11 cellular contexts compared by ENCODE assay signal in the genomic region with DNA sequence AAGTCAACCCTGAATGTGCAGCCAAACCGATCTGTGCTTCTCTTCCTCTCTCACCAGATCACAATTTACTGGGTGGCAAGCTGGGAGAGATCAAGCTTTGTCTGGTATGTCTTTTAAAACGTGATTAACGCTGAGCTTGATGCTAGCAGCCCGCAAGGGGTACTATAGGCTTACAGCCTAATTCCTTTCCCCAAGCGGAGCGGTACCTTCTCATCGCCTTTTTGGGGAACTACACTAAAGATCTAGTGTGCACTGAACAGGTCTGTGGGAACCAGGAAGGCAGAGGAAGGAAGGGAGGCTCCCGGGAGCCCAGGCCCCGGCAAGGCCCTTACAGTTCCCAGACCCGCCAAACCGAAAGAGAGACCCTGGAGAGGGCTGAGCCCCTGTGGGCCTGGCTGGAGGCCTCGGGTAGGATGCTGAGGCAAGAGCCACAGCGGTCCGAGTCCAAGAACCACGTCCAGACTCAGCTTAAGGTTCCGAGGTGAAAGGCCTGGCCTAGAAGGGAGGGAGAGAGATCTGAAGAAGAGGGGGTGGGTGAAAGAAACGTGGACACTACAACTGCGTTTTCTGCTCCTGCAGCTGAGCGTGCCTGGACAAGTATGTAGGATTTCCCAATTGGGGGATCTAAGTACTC. TPM values are rescaled to one million over a fixed set of nuclear protein-coding genes. Genes with fewer than 3 reads are reported as not detected.
DNase-seq lines count a peak whose midpoint lies in the region; ATAC-seq and TF ChIP-seq lines count a peak whose summit lies in the region.
"Had no signal": no experiment of that assay in that cellular context is flagged by ENCODE, and none has a peak within 500 bp of the region (broad histone marks: within the 10 kb centered on the region; RNA-seq: fewer than 3 reads in every experiment).

No MANE protein-coding gene starts in this region.

- peaks cover 19 to 33% (median 20%) of the 10 kb centered on the region in 3 donors for H3K4me1 Mint-ChIP-seq in naive B cell

- TF ChIP-seq CTCF in right atrium auricular region (IDR thresholded peaks at IDR 0.05): no peak
- TF ChIP-seq CTCF in upper lobe of right lung (IDR thresholded peaks at IDR 0.05): no peak

- H3K27ac ChIP-seq in right atrium auricular region: peak overlapping the region; percentile 76 to 85
- H3K27ac ChIP-seq in duodenal mucosa (ENCODE audit: low read depth, low read length): peak overlapping the region; percentile 66
- peak overlapping the region; percentile 86 for H3K27ac ChIP-seq in upper lobe of right lung

- peak overlapping the region in 1 of 6 donors; percentile 81 for H3K27ac Mint-ChIP-seq in naive B cell

- ATAC-seq in left cardiac atrium (no peak), naive B cell (ENCODE audit: low read depth in 2 of 2) (no peak), upper lobe of right lung (no peak), GM18873 (IDR thresholded peaks at IDR 0.05; ENCODE audit: low FRiP score, unreplicated experiment) (no peak)

- H3K27me3 ChIP-seq in right atrium auricular region (no peaks in the 10 kb centered on the region), duodenal mucosa (ENCODE audit: control insufficient read depth in 1 of 2, insufficient read depth in 2 of 2, low read length in 2 of 2) (peaks cover 71 to 92% of the 10 kb centered on the region in 2 donors), upper lobe of right lung (peaks cover 62% of the 10 kb centered on the region)

- H3K4me1 ChIP-seq in right atrium auricular region (peaks cover 0 to 25% of the 10 kb centered on the region in 2 donors), duodenal mucosa (ENCODE audit: control insufficient read depth in 1 of 2, insufficient read depth in 2 of 2, low read length in 2 of 2) (peaks cover 16 to 21% of the 10 kb centered on the region in 2 donors), upper lobe of right lung (peaks cover 26% of the 10 kb centered on the region)

- peaks cover 54 to 72% (median 64%) of the 10 kb centered on the region in 3 donors for H3K27me3 Mint-ChIP-seq in naive B cell

- H3K4me3 ChIP-seq in right atrium auricular region (peak overlapping the region in 1 of 2 donors; percentile 72), duodenal mucosa (ENCODE audit: low read depth in 1 of 2, low read length in 2 of 2) (peak overlapping the region; percentile 50 to 79), upper lobe of right lung (peak overlapping the region; percentile 65)

- H3K4me3 Mint-ChIP-seq in naive B cell: peak overlapping the region in 7 of 8 donors; percentile 25 to 75 (median 41)

- no peaks in the 10 kb centered on the region for H3K9me3 ChIP-seq in right atrium auricular region
- H3K9me3 ChIP-seq in duodenal mucosa (ENCODE audit: control insufficient read depth in 1 of 2, low read length in 2 of 2): no peaks in the 10 kb centered on the region
- H3K9me3 ChIP-seq in upper lobe of right lung: no peaks in the 10 kb centered on the region

- H3K9ac ChIP-seq in duodenal mucosa (ENCODE audit: low read depth in 1 of 2, low read length in 2 of 2): peak overlapping the region in 1 of 2 donors; percentile 25

- peaks cover 0 to 16% of the 10 kb centered on the region in 2 donors for H3K36me3 Mint-ChIP-seq in naive B cell

- intact Hi-C loops in left cardiac atrium (cut with DNase I) (no loop called here), upper lobe of right lung (cut with DNase I) (no loop called here)

- DNase-seq in right atrium auricular region (ENCODE audit: low spot score) (no peak), left cardiac atrium (no peak), naive B cell (no peak), upper lobe of right lung (no peak), GM19238 (ENCODE audit: insufficient read length, low spot score) (no peak), dermis blood vessel endothelial cell (no peak)
- DNase-seq: effector CD8-positive, alpha-beta T cell; NCI-H187; stimulated activated CD4-positive, alpha-beta T cell treated with anti-CD3 and anti-CD28 coated beads, Interleukin-4, amount 100 ng/mL, for 4 hours had no signal

- H3K9me3 Mint-ChIP-seq in naive B cell: peaks cover 0 to 12% (median 4%) of the 10 kb centered on the region in 7 donors

- no peaks in the 10 kb centered on the region for H3K36me3 ChIP-seq in right atrium auricular region
- no peaks in the 10 kb centered on the region for H3K36me3 ChIP-seq in duodenal mucosa (ENCODE audit: control insufficient read depth in 1 of 2, insufficient read depth in 2 of 2, low read length in 2 of 2)
- H3K36me3 ChIP-seq in upper lobe of right lung: no peaks in the 10 kb centered on the region

RNA-seq across cellular contexts. Expression of a gene that starts 2.7 kb away (rescaled TPM):
- 10 to 100 TPM in 1 of 2 donors, 1 to 10 TPM in 1; 7.1 to 11.0 TPM for total RNA-seq in right atrium auricular region
- 10 to 100 TPM; 10.5 to 11.9 TPM for total RNA-seq in left cardiac atrium
- not detected for polyA plus RNA-seq in naive B cell (ENCODE audit: low read depth in 6 of 6)
- total RNA-seq in upper lobe of right lung: 16.2 TPM
- total RNA-seq in dermis blood vessel endothelial cell: 11.2 and 18.4 TPM in 2 replicates

RNA-seq across cellular contexts. Expression of a gene that starts 4.7 kb away (rescaled TPM):
- total RNA-seq in right atrium auricular region: 10 to 100 TPM; 35.3 to 37.6 TPM
- total RNA-seq in left cardiac atrium: 10 to 100 TPM; 17.9 to 41.8 TPM
- not detected for polyA plus RNA-seq in naive B cell (ENCODE audit: low read depth in 6 of 6)
- 83.2 TPM for total RNA-seq in upper lobe of right lung
- total RNA-seq in dermis blood vessel endothelial cell: 34.7 and 98.7 TPM in 2 replicates
